Comparison of ENCODE assay signal across 8 cellular contexts in the genomic region with DNA sequence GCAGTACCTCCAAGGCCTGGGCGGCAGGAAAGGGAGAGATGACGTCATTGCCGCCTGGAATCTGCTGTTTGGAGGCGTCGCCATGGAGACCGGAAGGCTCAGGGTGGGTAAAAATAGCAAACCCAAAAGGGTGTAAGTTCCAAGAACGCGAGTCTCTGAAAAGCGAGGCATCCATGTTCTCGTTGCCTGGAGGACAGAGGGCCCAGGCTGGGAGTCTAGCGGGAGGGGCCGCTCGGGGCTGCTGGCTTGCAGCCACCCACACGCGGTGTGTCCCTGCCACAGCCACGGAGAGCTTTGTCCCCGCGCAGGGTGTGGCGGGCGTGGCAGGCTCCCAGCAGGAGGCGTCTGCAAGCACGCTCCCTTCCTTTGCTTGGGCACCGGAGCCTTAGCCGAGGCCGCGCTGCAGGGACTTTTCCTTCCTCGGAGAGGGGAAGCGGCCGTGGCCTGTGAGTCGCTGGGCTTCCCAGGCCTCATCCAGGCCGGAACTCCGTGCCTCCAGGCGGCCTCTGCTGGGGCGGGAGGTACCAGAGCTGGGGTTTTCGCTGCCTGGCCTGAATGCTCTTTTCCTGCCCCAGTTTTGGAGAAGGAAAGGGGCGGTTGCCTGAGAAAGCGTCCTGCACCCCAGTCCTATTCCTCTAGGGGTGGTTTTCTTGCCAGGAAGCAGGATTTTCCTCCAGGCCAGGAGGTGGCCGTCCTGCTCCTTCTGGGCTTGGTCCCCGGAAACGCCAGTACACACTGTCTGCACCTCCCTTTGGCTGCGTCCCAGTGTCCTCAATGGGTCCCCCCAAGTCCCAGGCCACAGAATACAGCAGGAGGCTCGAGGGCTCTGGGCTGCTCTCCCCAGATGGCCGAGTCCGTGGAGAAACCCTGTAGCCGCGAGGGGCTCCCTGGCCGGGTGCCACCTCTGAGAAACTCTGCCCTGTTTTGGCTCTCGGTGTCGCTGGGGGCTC. TPM values are rescaled to one million over a fixed set of nuclear protein-coding genes. Genes with fewer than 3 reads are reported as not detected.
DNase-seq lines count a peak whose midpoint lies in the region; ATAC-seq lines count a peak whose summit lies in the region.

No MANE protein-coding gene starts in this region.

- peak overlapping the region in 1 of 2 experiments; percentile 91 for H3K14ac ChIP-seq in mesenchymal stem cell (ENCODE audit: low read length in 2 of 2)

- peak overlapping the region; percentile 99 for H2BK120ac ChIP-seq in mesenchymal stem cell (ENCODE audit: low read depth, low read length)

- H3K23ac ChIP-seq in mesenchymal stem cell (ENCODE audit: low read length in 2 of 2) = peak overlapping the region; percentile 61 to 81

- peaks cover 8% of the 10 kb centered on the region for H3K4me1 Mint-ChIP-seq in activated T-cell treated with anti-CD3 and anti-CD28 coated beads, Interleukin-2, amount 50 U/mL, for 24 hours (ENCODE audit: low read depth)

- peak overlapping the region; percentile 91 for H3K9ac ChIP-seq in mesenchymal stem cell (ENCODE audit: low read length)

- no peak overlapping the region for H3K27ac Mint-ChIP-seq in activated T-cell treated with anti-CD3 and anti-CD28 coated beads, Interleukin-2, amount 50 U/mL, for 24 hours

- H3K36me3 Mint-ChIP-seq in activated T-cell treated with anti-CD3 and anti-CD28 coated beads, Interleukin-2, amount 50 U/mL, for 24 hours (ENCODE audit: low read depth) = no peaks in the 10 kb centered on the region

- peak overlapping the region; percentile 63 for H3K27ac ChIP-seq in epithelial cell of prostate
- peak overlapping the region; percentile 96 for H3K27ac ChIP-seq in mesenchymal stem cell (ENCODE audit: low read length, poor library complexity, severe bottlenecking)

- peaks cover 5% of the 10 kb centered on the region for H3K79me1 ChIP-seq in mesenchymal stem cell (replicated peaks; ENCODE audit: low read length, poor library complexity, severe bottlenecking)

- H3K4me3 ChIP-seq in mesenchymal stem cell (ENCODE audit: insufficient read depth in 1 of 2, low read depth in 1 of 2, low read length in 2 of 2) = peak overlapping the region; percentile 35 to 68

- H3K36me3 ChIP-seq in mesenchymal stem cell (ENCODE audit: control insufficient read depth in 1 of 2, insufficient read depth in 2 of 2, low read depth in 1 of 2, low read length in 2 of 2) = no peaks in the 10 kb centered on the region

- no peak overlapping the region for H3K4me3 Mint-ChIP-seq in activated T-cell treated with anti-CD3 and anti-CD28 coated beads, Interleukin-2, amount 50 U/mL, for 24 hours

- H2AK5ac ChIP-seq in mesenchymal stem cell (ENCODE audit: low read length, severe bottlenecking) = peak overlapping the region; percentile 63

- no peaks in the 10 kb centered on the region for H3K9me3 Mint-ChIP-seq in activated T-cell treated with anti-CD3 and anti-CD28 coated beads, Interleukin-2, amount 50 U/mL, for 24 hours

- peak overlapping the region; percentile 99 for H4K91ac ChIP-seq in mesenchymal stem cell (ENCODE audit: low read length)

- peak; percentile 95 for DNase-seq in ELR (ENCODE audit: low read depth)
- DNase-seq in NCI-H146 treated with DMSO at 0.1 percent for 48 hours (lab: John Stamatoyannopoulos, UW; ENCODE audit: unreplicated experiment) = peak; percentile 49
- DNase-seq in activated T-cell treated with anti-CD3 and anti-CD28 coated beads, Interleukin-2, amount 50 U/mL, for 24 hours = peak; percentile 73
- no peak for DNase-seq in epithelial cell of prostate (ENCODE audit: low read depth, low spot score)
- peak; percentile 98 for DNase-seq in mesenchymal stem cell
- DNase-seq in stromal cell of bone marrow (ENCODE audit: low read depth) = peak; percentile 97
- DNase-seq in NCI-H510A (lab: John Stamatoyannopoulos, UW) = no peak

- H3K4me1 ChIP-seq in mesenchymal stem cell (ENCODE audit: control insufficient read depth, insufficient read depth, low read depth, low read length) = peaks cover 60% of the 10 kb centered on the region

- peak overlapping the region in 1 of 2 experiments; percentile 82 for H2BK12ac ChIP-seq in mesenchymal stem cell (ENCODE audit: low read length in 2 of 2)

- peak overlapping the region; percentile 99 for H3K18ac ChIP-seq in mesenchymal stem cell (ENCODE audit: low read depth in 1 of 2, low read length in 2 of 2)

- ATAC-seq in HG03025 (IDR thresholded peaks at IDR 0.05; ENCODE audit: low FRiP score, unreplicated experiment) = no peak

- H2BK5ac ChIP-seq in mesenchymal stem cell (ENCODE audit: low read depth, low read length, poor library complexity, severe bottlenecking) = peak overlapping the region; percentile 57

- H3K4me2 ChIP-seq in mesenchymal stem cell (ENCODE audit: low read length, poor library complexity, severe bottlenecking) = peak overlapping the region; percentile 77

- WGBS in mesenchymal stem cell = 18% methylated on average over 49 of the region's 49 CpGs

- H3K9me3 ChIP-seq in mesenchymal stem cell (ENCODE audit: control insufficient read depth, low read length) = no peaks in the 10 kb centered on the region

- no peaks in the 10 kb centered on the region for H3K27me3 ChIP-seq in mesenchymal stem cell (ENCODE audit: control insufficient read depth in 1 of 2, insufficient read depth in 1 of 2, low read length in 2 of 2)

- H4K8ac ChIP-seq in mesenchymal stem cell (ENCODE audit: low read length) = peak overlapping the region; percentile 99

- H2AFZ ChIP-seq in mesenchymal stem cell (ENCODE audit: low read depth, low read length) = peak overlapping the region; percentile 55

- peak overlapping the region; percentile 99 for H2BK15ac ChIP-seq in mesenchymal stem cell (ENCODE audit: low read depth, poor library complexity, severe bottlenecking)

- peak overlapping the region; percentile 98 to 99 for H3K4ac ChIP-seq in mesenchymal stem cell (ENCODE audit: low read depth in 1 of 2, low read length in 2 of 2)

- no peaks in the 10 kb centered on the region for H3K27me3 Mint-ChIP-seq in activated T-cell treated with anti-CD3 and anti-CD28 coated beads, Interleukin-2, amount 50 U/mL, for 24 hours

RNA-seq across cellular contexts. Expression of a gene that starts 15.3 kb away (rescaled TPM):
- polyA plus RNA-seq in mesenchymal stem cell (2013, experiment 1 of 2) = 43.3 TPM
- polyA plus RNA-seq in mesenchymal stem cell (2013, experiment 2 of 2) = 44.2 TPM

RNA-seq across cellular contexts. Expression of a gene that starts 18.2 kb away (rescaled TPM):
- 84.5 TPM for polyA plus RNA-seq in mesenchymal stem cell (2013, experiment 1 of 2)
- polyA plus RNA-seq in mesenchymal stem cell (2013, experiment 2 of 2) = 86.1 TPM

Comparison
In these comparisons a context has a peak if more than half of its experiments do, and no peak if none do; other contexts are left out.
1. DNase-seq: peak in ELR (single experiment), NCI-H146 treated with DMSO at 0.1 percent for 48 hours (single experiment), activated T-cell treated with anti-CD3 and anti-CD28 coated beads, Interleukin-2, amount 50 U/mL, for 24 hours (single experiment), mesenchymal stem cell (single experiment) and stromal cell of bone marrow (single experiment); none in epithelial cell of prostate (single experiment) and NCI-H510A (single experiment).